ENCODE assay signal across 1 cellular context in the genomic region with DNA sequence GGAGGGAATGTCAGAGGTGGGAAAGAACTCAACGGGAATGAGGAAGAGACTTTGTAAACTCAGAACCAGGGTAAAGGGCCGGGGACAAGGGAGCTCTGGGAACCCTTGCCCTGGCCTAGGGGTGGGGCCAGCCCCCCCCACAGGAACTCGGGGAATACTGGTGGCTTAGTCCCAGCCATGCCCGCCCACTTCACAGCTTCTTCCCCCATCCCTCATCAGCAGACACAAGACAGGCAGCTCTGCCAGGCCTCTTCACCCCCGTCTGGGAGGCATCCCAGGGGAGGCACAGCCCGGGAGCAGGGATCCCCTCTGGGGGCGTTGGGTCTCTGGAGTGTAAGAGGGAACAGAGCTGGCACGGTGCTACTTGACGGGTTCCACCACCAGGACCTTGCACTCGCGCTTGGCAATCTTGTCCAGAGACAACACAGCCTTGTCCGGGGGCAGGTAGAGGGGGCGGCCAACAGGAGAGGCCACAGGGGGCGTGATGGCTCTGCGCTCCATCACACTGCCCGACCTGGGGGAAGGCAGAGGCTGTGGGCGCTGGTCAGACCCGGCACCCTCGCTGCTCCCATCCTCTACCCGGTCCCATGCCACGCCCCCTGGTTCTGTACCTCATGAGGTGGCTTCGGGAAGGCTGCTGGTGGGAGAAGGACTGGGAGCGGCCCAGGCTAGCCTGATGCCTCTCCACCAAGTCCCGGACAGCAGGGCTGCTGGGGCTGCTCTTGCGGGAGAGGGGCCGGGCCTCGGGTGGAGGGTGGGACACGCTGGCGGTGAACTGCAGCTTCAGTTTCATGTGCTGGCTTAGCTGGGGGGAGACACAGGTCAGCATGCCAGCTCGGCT.
TF ChIP-seq lines count a peak whose summit lies in the region.

No MANE protein-coding gene starts in this region.

TF ChIP-seq in IMR-90, 13 proteins besides CTCF, POLR2A, EP300 and RAD21:
- TF ChIP-seq MXI1 (IDR thresholded peaks at IDR 0.05; ENCODE audit: borderline replicate concordance, low read depth, low read length) (no peak), CHD1 (IDR thresholded peaks at IDR 0.05; ENCODE audit: low read depth, low read length) (no peak)
- TF ChIP-seq, protein P1, sequence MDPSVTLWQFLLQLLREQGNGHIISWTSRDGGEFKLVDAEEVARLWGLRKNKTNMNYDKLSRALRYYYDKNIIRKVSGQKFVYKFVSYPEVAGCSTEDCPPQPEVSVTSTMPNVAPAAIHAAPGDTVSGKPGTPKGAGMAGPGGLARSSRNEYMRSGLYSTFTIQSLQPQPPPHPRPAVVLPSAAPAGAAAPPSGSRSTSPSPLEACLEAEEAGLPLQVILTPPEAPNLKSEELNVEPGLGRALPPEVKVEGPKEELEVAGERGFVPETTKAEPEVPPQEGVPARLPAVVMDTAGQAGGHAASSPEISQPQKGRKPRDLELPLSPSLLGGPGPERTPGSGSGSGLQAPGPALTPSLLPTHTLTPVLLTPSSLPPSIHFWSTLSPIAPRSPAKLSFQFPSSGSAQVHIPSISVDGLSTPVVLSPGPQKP (IDR thresholded peaks at IDR 0.05; ENCODE audit: borderline replicate concordance, low read depth, low read length): no peak
